In genomic region chr9:101460965-101461364, GRCh38 we compare ENCODE assay signal across 28 cellular contexts. TPM values are rescaled to one million over a fixed set of nuclear protein-coding genes. Genes with fewer than 3 reads are reported as not detected.
"Had no signal": no experiment of that assay in that cellular context is flagged by ENCODE, and none has a peak within 500 bp of the region (broad histone marks: within the 10 kb centered on the region; RNA-seq: fewer than 3 reads in every experiment).

No MANE protein-coding gene starts in this region.

- H3K4me1 Mint-ChIP-seq: activated CD8-positive, alpha-beta memory T cell treated with anti-CD3 and anti-CD28 coated beads, Interleukin-2, amount 10 ng/mL, durations not matched to agents 7 days and 5 days; activated naive CD4-positive, alpha-beta T cell treated with anti-CD3 and anti-CD28 coated beads, Interleukin-2, amount 50 U/mL, for 24 hours; central memory CD8-positive, alpha-beta T cell had no signal

- H3K9me3 Mint-ChIP-seq: activated naive CD4-positive, alpha-beta T cell treated with anti-CD3 and anti-CD28 coated beads, Interleukin-2, amount 50 U/mL, for 24 hours; activated naive CD8-positive, alpha-beta T cell treated with anti-CD3 and anti-CD28 coated beads, Interleukin-2, amount 50 U/mL, for 24 hours; activated T-cell treated with anti-CD3 and anti-CD28 coated beads, Interleukin-2, amount 50 U/mL, for 24 hours; activated T-helper 1 cell treated with anti-CD3 and anti-CD28 coated beads, Interleukin-12 subunit alpha, Interleukin-12 subunit beta, Interleukin-2, Interleukin-4 antibody, amounts not matched to agents 30 ng/mL and 10 ng/mL and 1 ng/mL, durations not matched to agents 14 hours and 24 hours and 36 hours; central memory CD8-positive, alpha-beta T cell; T-helper 1 cell treated with Interleukin-12 subunit alpha and Interleukin-12 subunit beta and Interleukin-4 antibody, amounts not matched to agents 30 μg/mL and 1 μg/mL, for 36 hours had no signal

- H3K27ac Mint-ChIP-seq: activated CD8-positive, alpha-beta memory T cell treated with anti-CD3 and anti-CD28 coated beads, Interleukin-2, amount 10 ng/mL, durations not matched to agents 7 days and 5 days; activated naive CD4-positive, alpha-beta T cell treated with anti-CD3 and anti-CD28 coated beads, Interleukin-2, amount 50 U/mL, for 24 hours; activated naive CD8-positive, alpha-beta T cell treated with anti-CD3 and anti-CD28 coated beads, Interleukin-2, amount 50 U/mL, for 24 hours; activated T-cell treated with anti-CD3 and anti-CD28 coated beads, Interleukin-2, amount 50 U/mL, for 24 hours; activated T-helper 1 cell treated with anti-CD3 and anti-CD28 coated beads, Interleukin-12 subunit alpha, Interleukin-12 subunit beta, Interleukin-2, Interleukin-4 antibody, amounts not matched to agents 30 ng/mL and 10 ng/mL and 1 ng/mL, durations not matched to agents 14 hours and 24 hours and 36 hours; T-helper 1 cell treated with Interleukin-12 subunit alpha and Interleukin-12 subunit beta and Interleukin-4 antibody, amounts not matched to agents 30 μg/mL and 1 μg/mL, for 36 hours had no signal

- H3K27me3 ChIP-seq: ascending aorta, body of pancreas had no signal

- H3K4me1 ChIP-seq: ascending aorta had no signal

- H3K4me3 Mint-ChIP-seq: activated CD8-positive, alpha-beta memory T cell treated with anti-CD3 and anti-CD28 coated beads, Interleukin-2, amount 10 ng/mL, durations not matched to agents 7 days and 5 days; activated naive CD4-positive, alpha-beta T cell treated with anti-CD3 and anti-CD28 coated beads, Interleukin-2, amount 50 U/mL, for 24 hours; activated naive CD8-positive, alpha-beta T cell treated with anti-CD3 and anti-CD28 coated beads, Interleukin-2, amount 50 U/mL, for 24 hours; activated T-cell treated with anti-CD3 and anti-CD28 coated beads, Interleukin-2, amount 50 U/mL, for 24 hours; activated T-helper 1 cell treated with anti-CD3 and anti-CD28 coated beads, Interleukin-12 subunit alpha, Interleukin-12 subunit beta, Interleukin-2, Interleukin-4 antibody, amounts not matched to agents 30 ng/mL and 10 ng/mL and 1 ng/mL, durations not matched to agents 14 hours and 24 hours and 36 hours; central memory CD8-positive, alpha-beta T cell; T-helper 1 cell treated with Interleukin-12 subunit alpha and Interleukin-12 subunit beta and Interleukin-4 antibody, amounts not matched to agents 30 μg/mL and 1 μg/mL, for 36 hours had no signal

- H3K36me3 Mint-ChIP-seq: activated CD8-positive, alpha-beta memory T cell treated with anti-CD3 and anti-CD28 coated beads, Interleukin-2, amount 10 ng/mL, durations not matched to agents 7 days and 5 days; activated naive CD4-positive, alpha-beta T cell treated with anti-CD3 and anti-CD28 coated beads, Interleukin-2, amount 50 U/mL, for 24 hours had no signal

- H3K4me2 ChIP-seq: KMS-11 had no signal

- ATAC-seq: activated CD4-positive, CD25-positive, alpha-beta regulatory T cell treated with anti-CD3 and anti-CD28 coated beads, Interleukin-2, amount 50 U/mL, for 24 hours; activated CD8-positive, alpha-beta memory T cell treated with anti-CD3 and anti-CD28 coated beads, Interleukin-2, amount 10 ng/mL, durations not matched to agents 7 days and 5 days; activated naive CD8-positive, alpha-beta T cell treated with anti-CD3 and anti-CD28 coated beads, Interleukin-2, amount 50 U/mL, for 24 hours; body of pancreas; PC-3 had no signal

- DNase-seq: activated CD4-positive, alpha-beta T cell treated with anti-CD3 and anti-CD28 coated beads for 4 hours; activated CD4-positive, alpha-beta T cell treated with anti-CD3 and anti-CD28 coated beads, Interleukin-2, amount 50 U/mL, for 4 hours; activated CD8-positive, alpha-beta memory T cell treated with anti-CD3 and anti-CD28 coated beads, Interleukin-2, amount 10 ng/mL, durations not matched to agents 7 days and 5 days; activated effector memory CD4-positive, alpha-beta T cell treated with Interleukin-2 at 50 U/mL for 16 hours; activated naive CD4-positive, alpha-beta T cell; activated naive CD8-positive, alpha-beta T cell treated with anti-CD3 and anti-CD28 coated beads, Interleukin-2, amount 50 U/mL, for 24 hours; activated T-cell treated with anti-CD3 and anti-CD28 coated beads, Interleukin-2, amount 50 U/mL, for 24 hours; amniotic stem cell; body of pancreas; MV-4-11; NCI-H1105; NCI-H1436 treated with DMSO at 0.1 percent for 48 hours; NCI-H187; NCI-H2081 treated with DMSO at 0.1 percent for 48 hours; NCI-H446; NCI-H524; PC-3; SHP77 treated with DMSO at 0.1 percent for 48 hours had no signal

- H3K9ac ChIP-seq: KMS-11 had no signal

- H3K9me3 ChIP-seq: ascending aorta, body of pancreas had no signal

- H3K4me3 ChIP-seq: ascending aorta, body of pancreas had no signal

- H3K27ac ChIP-seq: ascending aorta, body of pancreas, KMS-11, VCaP had no signal

- H3K36me3 ChIP-seq: ascending aorta had no signal

RNA-seq across cellular contexts. Expression of gene ALDOB, which starts 25.4 kb away (rescaled TPM):
- total RNA-seq: activated CD8-positive, alpha-beta memory T cell treated with anti-CD3 and anti-CD28 coated beads, Interleukin-2, amount 10 ng/mL, durations not matched to agents 7 days and 5 days; activated T-helper 1 cell treated with anti-CD3 and anti-CD28 coated beads, Interleukin-12 subunit alpha, Interleukin-12 subunit beta, Interleukin-2, Interleukin-4 antibody, amounts not matched to agents 30 ng/mL and 10 ng/mL and 1 ng/mL, durations not matched to agents 14 hours and 24 hours and 36 hours; MCF 10A; PC-3; SK-MEL-5 had no signal
